8 cellular contexts compared by ENCODE assay signal in genomic region chr10:86363184-86363832, GRCh38. TPM values are rescaled to one million over a fixed set of nuclear protein-coding genes. Genes with fewer than 3 reads are reported as not detected.
DNase-seq lines count a peak whose midpoint lies in the region; ATAC-seq, FAIRE-seq and TF ChIP-seq lines count a peak whose summit lies in the region.

No MANE protein-coding gene starts in this region.

- no peak overlapping the region for H3K9ac ChIP-seq in H9 (ENCODE audit: extremely low read depth, insufficient read length, low read length)

- H3K4ac ChIP-seq in H9 (ENCODE audit: low read depth, low read length) = no peak overlapping the region

- H3K18ac ChIP-seq in H9 (ENCODE audit: insufficient read length, low read depth, low read length) = no peak overlapping the region

- H2AK5ac ChIP-seq in H9 (ENCODE audit: insufficient read length, low read length) = no peak overlapping the region

- ATAC-seq in A549 = peak; percentile 38 to 82
- ATAC-seq in left lobe of liver = peak; percentile 62
- no peak for ATAC-seq in HG03457 (IDR thresholded peaks at IDR 0.05; ENCODE audit: unreplicated experiment)

- H3K4me1 ChIP-seq in A549 (peaks cover 12% of the 10 kb centered on the region), H9 (ENCODE audit: insufficient read depth, low read length) (no peaks in the 10 kb centered on the region)

- H3K4me3 ChIP-seq in A549 (peak overlapping the region; percentile 39), brain microvascular endothelial cell (ENCODE audit: low read depth, low read length) (no peak overlapping the region)

- no peak overlapping the region for H2AFZ ChIP-seq in H9 (ENCODE audit: low read length)

- peak overlapping the region; percentile 60 to 86 for H3K4me3 Mint-ChIP-seq in H9
- peak overlapping the region; percentile 81 for H3K4me3 Mint-ChIP-seq in type B pancreatic cell

- FAIRE-seq in A549 (lab: Jason Lieb, UNC) = no peak

- TF ChIP-seq CTCF in A549 (IDR thresholded peaks at IDR 0.05) = peak; percentile 58
- peak; percentile 78 for TF ChIP-seq CTCF in H9 (conservative IDR thresholded peaks at IDR 0.05)
- TF ChIP-seq CTCF in brain microvascular endothelial cell (IDR thresholded peaks at IDR 0.05; ENCODE audit: low read depth, low read length, missing control alignments) = peak; percentile 17
- TF ChIP-seq CTCF in type B pancreatic cell (conservative IDR thresholded peaks at IDR 0.05) = peak; percentile 69

- DNase-seq in A549 (ENCODE audit: low read depth in 1 of 2, low spot score in 1 of 2) (peak; percentile 58 to 70), H9 (peak; percentile 71), brain microvascular endothelial cell (no peak), left lobe of liver (ENCODE audit: low spot score) (no peak), type B pancreatic cell (ENCODE audit: extremely low spot score, unreplicated experiment) (no peak), 8988T (no peak), A172 (ENCODE audit: low spot score) (no peak)

- H3K9me3 ChIP-seq in A549 = no peaks in the 10 kb centered on the region
- H3K9me3 ChIP-seq in H9 (ENCODE audit: control insufficient read depth, low read depth, low read length) = no peaks in the 10 kb centered on the region

- TF ChIP-seq EP300 in A549 (IDR thresholded peaks at IDR 0.05) = no peak

- H2BK5ac ChIP-seq in H9 (ENCODE audit: insufficient read length, low read length) = no peak overlapping the region

- TF ChIP-seq RAD21 in A549 (conservative IDR thresholded peaks at IDR 0.05 in 1 of 2, IDR thresholded peaks at IDR 0.05 in 1 of 2) = peak; percentile 68 to 78

- no peaks in the 10 kb centered on the region for H3K79me2 ChIP-seq in H9 (ENCODE audit: insufficient read depth, low read length)

- no peak overlapping the region for H3K56ac ChIP-seq in H9 (ENCODE audit: insufficient read length, low read depth, low read length)

- H3T11ph ChIP-seq in H9 (ENCODE audit: low read length) = no peak overlapping the region

- no peaks in the 10 kb centered on the region for H3K36me3 ChIP-seq in brain microvascular endothelial cell (replicated peaks)

- H3K9me3 Mint-ChIP-seq in H9 (peaks cover 0 to 2% of the 10 kb centered on the region in 2 experiments; a peak in 1 of 5 replicates), type B pancreatic cell (no peaks in the 10 kb centered on the region)

- WGBS in A549 (ENCODE audit: missing lambda C conversion rate) = 2% methylated on average over 14 of the region's 80 CpGs
- WGBS in H9 (ENCODE audit: extremely low coverage, insufficient read length, low lambda C conversion rate) = no CpG with 5 or more reads among the region's 80 CpGs

- H4K20me1 ChIP-seq in H9 (ENCODE audit: control insufficient read depth, insufficient read depth, insufficient read length) = peaks cover 5% of the 10 kb centered on the region

- CTCF ChIA-PET in A549 (lab: Yijun Ruan, JAX) = interaction anchor here (0.6 to 6.7 kb wide), 23 partner anchors 8 to 1823 kb away, joined by 3 to 53 read pairs (median 3); no protein-coding TSS in a partner anchor

- H3K27me3 Mint-ChIP-seq in H9 (ENCODE audit: low read depth) (peaks cover 86% of the 10 kb centered on the region), type B pancreatic cell (peaks cover 69% of the 10 kb centered on the region)

- no peak overlapping the region for H4K91ac ChIP-seq in H9 (ENCODE audit: insufficient read length, low read depth, low read length)

- H2BK15ac ChIP-seq in H9 (ENCODE audit: low read depth, low read length) = no peak overlapping the region

- H4K5ac ChIP-seq in H9 (ENCODE audit: insufficient read length, low read depth, low read length) = no peak overlapping the region

- no peak overlapping the region for H3K14ac ChIP-seq in H9 (ENCODE audit: insufficient read depth, low read length)

- H2BK120ac ChIP-seq in H9 (ENCODE audit: low read depth, low read length, poor library complexity, severe bottlenecking) = no peak overlapping the region

- in situ Hi-C loops in brain microvascular endothelial cell (cut with HindIII; ENCODE audit: low pct_ligation_motif_present, low sequenced_read_pairs) = no loop called here

- H3K27ac ChIP-seq in A549 = no peak overlapping the region
- H3K27ac ChIP-seq in H9 (ENCODE audit: insufficient read length, low read depth, low read length) = no peak overlapping the region
- no peak overlapping the region for H3K27ac ChIP-seq in brain microvascular endothelial cell

- no peak overlapping the region for H2BK12ac ChIP-seq in H9 (ENCODE audit: insufficient read length, low read depth, low read length)

- no peak overlapping the region for H3K23ac ChIP-seq in H9 (ENCODE audit: insufficient read length, low read depth, low read length)

- H3K23me2 ChIP-seq in H9 (ENCODE audit: insufficient read length, low read depth, low read length, poor library complexity, severe bottlenecking) = peaks cover 18% of the 10 kb centered on the region

- no peaks in the 10 kb centered on the region for H3K36me3 Mint-ChIP-seq in H9 (ENCODE audit: insufficient read depth in 1 of 3, low read depth in 3 of 3)
- no peaks in the 10 kb centered on the region for H3K36me3 Mint-ChIP-seq in type B pancreatic cell

- TF ChIP-seq POLR2A in A549 (IDR thresholded peaks at IDR 0.05; ENCODE audit: low read length) = no peak

- no peak overlapping the region for H2BK20ac ChIP-seq in H9 (ENCODE audit: low read depth, low read length, poor library complexity, severe bottlenecking)

- H3K27ac Mint-ChIP-seq in H9 = no peak overlapping the region
- H3K27ac Mint-ChIP-seq in type B pancreatic cell = no peak overlapping the region

- H3K79me1 ChIP-seq in H9 (ENCODE audit: insufficient read depth, low read depth, low read length, poor library complexity, severe bottlenecking) = no peaks in the 10 kb centered on the region

- peak overlapping the region; percentile 83 for H3K4me2 ChIP-seq in A549
- H3K4me2 ChIP-seq in H9 (ENCODE audit: insufficient read depth, insufficient read length, low read length) = peak overlapping the region; percentile 45

- no peak overlapping the region for H4K8ac ChIP-seq in H9 (replicated peaks; ENCODE audit: insufficient read length, low read depth, low read length)

- H3K27me3 ChIP-seq in H9 (ENCODE audit: insufficient read depth, low read length) (peaks cover 50% of the 10 kb centered on the region), brain microvascular endothelial cell (replicated peaks) (peaks cover 54% of the 10 kb centered on the region)

- POLR2A ChIA-PET in A549 (lab: Yijun Ruan, JAX) = interaction anchor here (1.3 kb wide), 1 partner anchor 17 kb away, joined by 3 read pairs; no protein-coding TSS in a partner anchor

- peaks cover 15 to 30% of the 10 kb centered on the region in 2 experiments for H3K4me1 Mint-ChIP-seq in H9
- peaks cover 18% of the 10 kb centered on the region for H3K4me1 Mint-ChIP-seq in type B pancreatic cell (ENCODE audit: unreplicated experiment)

TF ChIP-seq in A549, 52 proteins besides CTCF, POLR2A, EP300 and RAD21:
- TF ChIP-seq ESRRA (IDR thresholded peaks at IDR 0.05; ENCODE audit: borderline replicate concordance, low read length) (no peak), RCOR1 (IDR thresholded peaks at IDR 0.05; ENCODE audit: low read depth, low read length) (no peak), RFX5 (IDR thresholded peaks at IDR 0.05) (no peak), TFCP2L1 (CRISPR knock-in tag; IDR thresholded peaks at IDR 0.05) (no peak), MAX (IDR thresholded peaks at IDR 0.05) (no peak), FOSB (CRISPR knock-in tag; IDR thresholded peaks at IDR 0.05) (no peak), SMC3 (IDR thresholded peaks at IDR 0.05) (peak; percentile 58), CEBPB (IDR thresholded peaks at IDR 0.05) (no peak), HOXB5 (CRISPR knock-in tag; IDR thresholded peaks at IDR 0.05) (no peak), ZSCAN20 (CRISPR knock-in tag; IDR thresholded peaks at IDR 0.05) (no peak), E2F6 (IDR thresholded peaks at IDR 0.05; ENCODE audit: borderline replicate concordance, low read depth) (0 out of 2 replicates have a peak, but pooled peaks have one; percentile 29), FOSL2 (IDR thresholded peaks at IDR 0.05) (no peak), FOSL2 (CRISPR knock-in tag; IDR thresholded peaks at IDR 0.05) (no peak)

RNA-seq across cellular contexts. Expression of gene GRID1, which starts 3.3 kb away (rescaled TPM):
- polyA plus RNA-seq in A549 (2011; rRNA removed) (0.30 and 0.49 TPM in 2 replicates), A549 (2017; fragmentation: RNase III; extraction: RNeasy Plus Mini Kit Qiagen cat#74134 plus additional on column Dnase treatment) (0.10 to 0.14 TPM (median 0.12 TPM) in 3 replicates)
- polyA plus RNA-seq in A549 (2012; cell fraction: cytosol; rRNA removed) = 0.25 and 0.40 TPM in 2 replicates
- 0.35 and 0.43 TPM in 2 replicates for polyA plus RNA-seq in A549 (2012; cell fraction: nucleus; rRNA removed)
- 1.2 and 1.5 TPM in 2 replicates for polyA minus RNA-seq in A549 (2011; rRNA and poly(A)+ RNA removed)
- total RNA-seq in H9 (2021) (0.35 TPM in 1 of 2 replicates, not detected in the other), left lobe of liver (0.58 TPM), type B pancreatic cell (ENCODE audit: low replicate concordance) (2.4 and 9.2 TPM in 2 replicates)
- total RNA-seq in A172 (2014; rRNA removed; shearing (Covaris generic)) = 4.9 and 5.2 TPM in 2 replicates

Comparison
In these comparisons a context has a peak if more than half of its experiments do, and no peak if none do; other contexts are left out.
1. DNase-seq: peak in A549 (2 of 2) and H9 (single experiment); none in brain microvascular endothelial cell (single experiment), left lobe of liver (single experiment), type B pancreatic cell (single experiment), 8988T (single experiment) and A172 (single experiment).
2. CTCF ChIP-seq: peak in every context shown above with its lines; median percentile 78 in H9; 69 in type B pancreatic cell; 58 in A549; 17 in brain microvascular endothelial cell.